ENCODE assay signal across 13 cellular contexts in genomic region chr17:45775576-45776011, GRCh38. TPM values are rescaled to one million over a fixed set of nuclear protein-coding genes. Genes with fewer than 3 reads are reported as not detected.
DNase-seq lines count a peak whose midpoint lies in the region; ATAC-seq, FAIRE-seq and TF ChIP-seq lines count a peak whose summit lies in the region.
"Had no signal": no experiment of that assay in that cellular context is flagged by ENCODE, and none has a peak within 500 bp of the region (broad histone marks: within the 10 kb centered on the region; RNA-seq: fewer than 3 reads in every experiment).

No MANE protein-coding gene starts in this region.

- H3K36me3 ChIP-seq in body of pancreas (replicated peaks in 1 of 2; ENCODE audit: insufficient read depth in 1 of 2, low read depth in 2 of 2) (no peaks in the 10 kb centered on the region), pancreas (no peaks in the 10 kb centered on the region), mesendoderm (ENCODE audit: control insufficient read depth, insufficient read depth, low read length) (no peaks in the 10 kb centered on the region)

- H3K4me3 ChIP-seq in body of pancreas (no peak overlapping the region), pancreas (no peak overlapping the region), mesendoderm (ENCODE audit: low read length) (no peak overlapping the region)

- H2BK15ac ChIP-seq in mesendoderm (replicated peaks; ENCODE audit: low read depth), result no peak overlapping the region

- no peak overlapping the region for H4K5ac ChIP-seq in mesendoderm (ENCODE audit: low read length)

- no peak overlapping the region for H3K4me3 Mint-ChIP-seq in glutamatergic neuron (ENCODE audit: unreplicated experiment)
- H3K4me3 Mint-ChIP-seq: CD8-positive, alpha-beta T cell; IgD-negative memory B cell had no signal

- no peak overlapping the region for H3K23ac ChIP-seq in mesendoderm (ENCODE audit: low read length)

- peak; percentile 75 for DNase-seq in DMS153 (lab: John Stamatoyannopoulos, UW)
- peak; percentile 74 to 84 for DNase-seq in NCI-H2081 (lab: John Stamatoyannopoulos, UW)
- DNase-seq in body of pancreas, result peak; percentile 91 to 97 (median 95)
- peak; percentile 88 to 99 (median 96) for DNase-seq in pancreas
- DNase-seq in activated CD4-positive, CD25-positive, alpha-beta regulatory T cell treated with anti-CD3 and anti-CD28 coated beads, Interleukin-2, amount 50 U/mL, for 72 hours, result no peak
- DNase-seq in glutamatergic neuron, result no peak
- no peak for DNase-seq in mesendoderm
- DNase-seq: CD8-positive, alpha-beta T cell; stimulated activated CD4-positive, alpha-beta T cell treated with anti-CD3 and anti-CD28 coated beads, Interleukin-4, amount 100 ng/mL, for 1 hour had no signal

- no peaks in the 10 kb centered on the region for H3K36me3 Mint-ChIP-seq in glutamatergic neuron (ENCODE audit: unreplicated experiment)
- H3K36me3 Mint-ChIP-seq: CD8-positive, alpha-beta T cell had no signal

- H3K18ac ChIP-seq in mesendoderm (ENCODE audit: low read length), result no peak overlapping the region

- H3K27me3 Mint-ChIP-seq in glutamatergic neuron (ENCODE audit: unreplicated experiment), result peaks cover 6% of the 10 kb centered on the region

- intact Hi-C loops in body of pancreas (cut with DNase I) (no loop called here), pancreas (cut with DNase I) (no loop called here)

- H3K27ac Mint-ChIP-seq in glutamatergic neuron (ENCODE audit: unreplicated experiment), result no peak overlapping the region
- H3K27ac Mint-ChIP-seq: CD8-positive, alpha-beta T cell; IgD-negative memory B cell had no signal

- no peak for FAIRE-seq in pancreas (lab: Jason Lieb, UNC)
- FAIRE-seq: endothelial cell of umbilical vein had no signal

- H3K79me1 ChIP-seq in mesendoderm (ENCODE audit: low read length), result no peaks in the 10 kb centered on the region

- no peaks in the 10 kb centered on the region for H3K79me2 ChIP-seq in mesendoderm (ENCODE audit: control insufficient read depth, insufficient read depth, low read length)

- ATAC-seq in body of pancreas (peak; percentile 92), pancreas (peak; percentile 91 to 97 (median 95)), GM18519 (IDR thresholded peaks at IDR 0.05; ENCODE audit: low FRiP score, unreplicated experiment) (no peak)
- ATAC-seq: CD8-positive, alpha-beta T cell had no signal

- no peak overlapping the region for H3K4ac ChIP-seq in mesendoderm (ENCODE audit: low read depth, low read length)

- H3K4me2 ChIP-seq in mesendoderm (ENCODE audit: low read length), result no peak overlapping the region

- H3K4me1 ChIP-seq in body of pancreas, result peaks cover 13% of the 10 kb centered on the region
- peaks cover 0 to 7% (median 4%) of the 10 kb centered on the region in 3 donors for H3K4me1 ChIP-seq in pancreas
- peaks cover 7% of the 10 kb centered on the region for H3K4me1 ChIP-seq in mesendoderm (ENCODE audit: control insufficient read depth, low read depth, low read length)

- H3K4me1 Mint-ChIP-seq in glutamatergic neuron (ENCODE audit: low read depth, unreplicated experiment), result peaks cover 10% of the 10 kb centered on the region
- H3K4me1 Mint-ChIP-seq: IgD-negative memory B cell had no signal

- H2AK5ac ChIP-seq in mesendoderm (ENCODE audit: low read length), result no peak overlapping the region

- peaks cover 3% of the 10 kb centered on the region for H3K9me3 Mint-ChIP-seq in glutamatergic neuron (ENCODE audit: unreplicated experiment)

- no peaks in the 10 kb centered on the region for H3K27me3 ChIP-seq in body of pancreas
- H3K27me3 ChIP-seq in pancreas, result no peaks in the 10 kb centered on the region
- H3K27me3 ChIP-seq in mesendoderm (ENCODE audit: insufficient read depth, low read length, poor library complexity), result no peaks in the 10 kb centered on the region

- no peak for TF ChIP-seq POLR2A in body of pancreas (IDR thresholded peaks at IDR 0.05)

- no peak overlapping the region for H2BK5ac ChIP-seq in mesendoderm (ENCODE audit: low read length)

- H3K9ac ChIP-seq in mesendoderm (ENCODE audit: low read length), result no peak overlapping the region

- TF ChIP-seq CTCF in body of pancreas (IDR thresholded peaks at IDR 0.05) (no peak), pancreas (IDR thresholded peaks at IDR 0.05) (no peak), glutamatergic neuron (IDR thresholded peaks at IDR 0.05; ENCODE audit: partially characterized antibody, unreplicated experiment) (no peak)

- WGBS in body of pancreas, 2 donors, result 68 to 89% methylated on average over 3 to 4 of the region's 4 CpGs
- WGBS in pancreas, 2 donors, result 55 to 64% methylated on average over 4 of the region's 4 CpGs
- no CpG with 5 or more reads among the region's 4 CpGs for WGBS in mesendoderm (ENCODE audit: extremely low coverage, insufficient coverage, low lambda C conversion rate)

- no peaks in the 10 kb centered on the region for H3K9me3 ChIP-seq in body of pancreas
- no peaks in the 10 kb centered on the region for H3K9me3 ChIP-seq in pancreas

- no peak overlapping the region for H2BK120ac ChIP-seq in mesendoderm (ENCODE audit: low read depth, low read length)

- no peak overlapping the region for H3K56ac ChIP-seq in mesendoderm (ENCODE audit: low read length)

- H3K27ac ChIP-seq in body of pancreas, result no peak overlapping the region
- no peak overlapping the region for H3K27ac ChIP-seq in pancreas
- H3K27ac ChIP-seq in mesendoderm (ENCODE audit: low read depth, low read length), result no peak overlapping the region

- H4K8ac ChIP-seq in mesendoderm (ENCODE audit: low read depth, low read length), result no peak overlapping the region

RNA-seq across cellular contexts. Expression of gene CRHR1, which starts 8.5 kb away (rescaled TPM):
- total RNA-seq in body of pancreas (not detected), pancreas (under 1 TPM in 2 of 6 donors, not detected in 4; 0.13 to 0.31 TPM), glutamatergic neuron (ENCODE audit: unreplicated experiment) (0.71 TPM)
- not detected for polyA plus RNA-seq in pancreas
- polyA plus RNA-seq in mesendoderm (2013, experiment 1 of 2), result 0.13 TPM
- polyA plus RNA-seq in mesendoderm (2013, experiment 2 of 2), result 0.14 TPM
- total RNA-seq: CD8-positive, alpha-beta T cell; endothelial cell of umbilical vein; T-helper 2 cell treated with Interferon-gamma antibody and Interleukin-4, amounts not matched to agents 100 ng/mL and 5 ng/mL, for 36 hours had no signal
- polyA plus RNA-seq: endothelial cell of umbilical vein, IgD-negative memory B cell had no signal

Comparison
In these comparisons a context has a peak if more than half of its experiments do, and no peak if none do; other contexts are left out.
1. DNase-seq: peak in DMS153 (single experiment), NCI-H2081 (2 of 2), body of pancreas (4 of 4) and pancreas (6 of 6); none in activated CD4-positive, CD25-positive, alpha-beta regulatory T cell treated with anti-CD3 and anti-CD28 coated beads, Interleukin-2, amount 50 U/mL, for 72 hours (single experiment), glutamatergic neuron (single experiment) and mesendoderm (single experiment).